In the genomic region with DNA sequence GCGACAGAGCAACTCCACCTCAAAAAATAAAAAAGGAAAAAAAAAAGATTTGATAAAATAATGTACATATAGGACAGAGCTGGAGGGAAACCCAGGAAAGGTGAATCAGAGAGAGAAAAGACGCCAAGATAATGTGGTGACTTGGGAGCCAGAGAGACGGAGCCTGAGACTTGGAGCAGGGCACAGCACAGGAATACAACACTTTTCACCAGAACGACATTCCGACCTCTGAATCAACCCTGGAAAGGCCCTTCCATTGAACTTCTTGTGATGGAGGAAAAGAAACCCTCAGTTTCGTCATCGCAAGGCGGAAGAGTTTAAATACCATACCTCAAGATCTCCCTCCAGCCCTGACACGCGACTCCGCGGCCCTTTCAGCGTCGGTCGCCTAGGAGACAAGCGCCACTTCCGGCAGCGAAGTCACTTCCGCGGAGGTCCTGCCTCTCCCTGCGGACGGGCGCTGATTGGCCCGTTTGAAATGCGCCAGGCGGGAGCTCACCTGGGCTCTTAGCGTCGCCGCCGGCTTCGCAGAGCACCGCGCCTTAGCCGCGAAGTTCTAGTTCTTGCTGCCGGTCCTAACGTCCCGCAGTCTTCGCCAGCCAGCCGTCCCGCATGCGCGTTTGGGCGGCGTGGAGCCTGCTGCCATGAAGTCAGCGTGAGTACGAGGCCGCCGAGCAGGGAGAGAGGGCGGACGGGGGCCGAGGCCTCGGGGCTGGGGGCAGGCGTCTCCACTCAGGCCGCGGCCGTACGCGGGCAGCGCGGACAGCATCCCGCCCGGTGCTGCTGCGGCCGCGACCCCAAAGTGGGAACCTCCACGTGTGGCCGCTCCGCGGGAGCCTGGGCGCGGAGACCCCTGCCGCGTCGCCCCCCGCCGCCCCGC, we compare ENCODE assay signal across 8 cellular contexts. TPM values are rescaled to one million over a fixed set of nuclear protein-coding genes. Genes with fewer than 3 reads are reported as not detected.
DNase-seq lines count a peak whose midpoint lies in the region; ATAC-seq and TF ChIP-seq lines count a peak whose summit lies in the region.

A gene (plus strand): TSS at position 528 of the 880 bp plus-strand sequence. CDS start 117 bp downstream, at position 645.

- H3K27ac ChIP-seq in HUES64 (ENCODE audit: low read depth, low read length) (peak within 1 kb of the TSS; percentile 92), OCI-LY3 (ENCODE audit: low read length) (peak within 1 kb of the TSS; percentile 66)

- peak within 1 kb of the TSS; percentile 79 for H3K9ac ChIP-seq in HUES64 (ENCODE audit: low read depth, low read length)
- H3K9ac ChIP-seq in OCI-LY3 (ENCODE audit: low read length), result peak within 1 kb of the TSS; percentile 94

- H2AFZ ChIP-seq in OCI-LY3 (ENCODE audit: low read depth, low read length), result peak within 1 kb of the TSS; percentile 72

- H3K4me1 ChIP-seq in HUES64 (ENCODE audit: insufficient read depth, low read length) (peaks cover 9% of the 10 kb centered on the region), OCI-LY3 (ENCODE audit: low read length) (peaks cover 20% of the 10 kb centered on the region)

- peak; percentile 89 for ATAC-seq in GM21447 (IDR thresholded peaks at IDR 0.05; ENCODE audit: unreplicated experiment)

- no peak for TF ChIP-seq CTCF in OCI-LY3 (IDR thresholded peaks at IDR 0.05; ENCODE audit: low read depth, low read length)

- under 1% methylated on average over 77 of the region's 78 CpGs for WGBS in HUES64

- H3K36me3 ChIP-seq in HUES64 (ENCODE audit: insufficient read depth, low read length) (peaks cover 31% of the 10 kb centered on the region), OCI-LY3 (replicated peaks; ENCODE audit: low read depth, low read length) (peaks cover 22% of the 10 kb centered on the region)

- H3K9me3 ChIP-seq in HUES64 (ENCODE audit: insufficient read depth, low read depth, low read length) (no peaks in the 10 kb centered on the region), OCI-LY3 (ENCODE audit: insufficient read depth, low read length) (no peaks in the 10 kb centered on the region)

- H3K79me2 ChIP-seq in OCI-LY3 (ENCODE audit: low read length), result peaks cover 44% of the 10 kb centered on the region

- peak; percentile 99 for DNase-seq in D341Med (ENCODE audit: low spot score)
- peak; percentile 94 for DNase-seq in activated CD8-positive, alpha-beta memory T cell treated with anti-CD3 and anti-CD28 coated beads, Interleukin-2, amount 50 U/mL, for 48 hours
- peak; percentile 97 for DNase-seq in epidermal melanocyte (ENCODE audit: insufficient read length, low spot score)
- peak; percentile 56 for DNase-seq in middle frontal gyrus (ENCODE audit: extremely low spot score, low spot score)
- peak; percentile 83 to 87 for DNase-seq in stimulated activated CD8-positive, alpha-beta memory T cell treated with anti-CD3 and anti-CD28 coated beads, Interleukin-2, amount 100 ng/mL, for 48 hours (ENCODE audit: low read depth in 2 of 2)

- H4K20me1 ChIP-seq in OCI-LY3 (ENCODE audit: insufficient read depth, low read length), result 0 out of 2 replicates have a peak, but pooled peaks cover 3% of the 10 kb centered on the region

- H3K4me3 ChIP-seq in HUES64 (ENCODE audit: low read length) (peak within 1 kb of the TSS; percentile 83), OCI-LY3 (ENCODE audit: low read length) (peak within 1 kb of the TSS; percentile 95)

- peak within 1 kb of the TSS; percentile 92 for H3K4me2 ChIP-seq in OCI-LY3 (ENCODE audit: low read length)

- 0 out of 2 replicates have a peak, but pooled peaks cover 2% of the 10 kb centered on the region for H3K27me3 ChIP-seq in HUES64 (ENCODE audit: insufficient read depth, low read length)
- no peaks in the 10 kb centered on the region for H3K27me3 ChIP-seq in OCI-LY3 (ENCODE audit: low read depth, low read length)

RNA-seq across cellular contexts. Expression of the gene that starts here (rescaled TPM):
- 48.8 TPM for polyA plus RNA-seq in HUES64 (2013, experiment 1 of 2)
- 52.0 TPM for polyA plus RNA-seq in HUES64 (2013, experiment 2 of 2)

Comparison
In these comparisons a context has a peak if more than half of its experiments do, and no peak if none do; other contexts are left out.
1. Peak in every context shown above with its lines: DNase-seq, ATAC-seq, H3K4me3 ChIP-seq and H3K27ac ChIP-seq.